12 cellular contexts compared by ENCODE assay signal in genomic region chr2:41722668-41723369, GRCh38.
A peak's percentile ranks its signal among the peaks of the same experiment; 100 is the strongest.
DNase-seq lines count a peak whose midpoint lies in the region; ATAC-seq and TF ChIP-seq lines count a peak whose summit lies in the region.
"Had no signal": no experiment of that assay in that cellular context is flagged by ENCODE, and none has a peak within 500 bp of the region (broad histone marks: within the 10 kb centered on the region; RNA-seq: fewer than 3 reads in every experiment).

No MANE protein-coding gene starts in this region.

- TF ChIP-seq CTCF in cardiac muscle cell (IDR thresholded peaks at IDR 0.05; ENCODE audit: low read depth, low read length), result no peak
- TF ChIP-seq CTCF in retinal pigment epithelial cell (conservative IDR thresholded peaks at IDR 0.05; ENCODE audit: low read depth, low read length), result no peak

- H3K9me3 ChIP-seq in SJCRH30 (replicated peaks), result no peaks in the 10 kb centered on the region
- H3K9me3 ChIP-seq in cardiac muscle cell (ENCODE audit: low read depth), result no peaks in the 10 kb centered on the region

- POLR2A ChIA-PET in activated CD4-positive, alpha-beta T cell treated with anti-CD3 and anti-CD28 coated beads for 36 hours (lab: Charles Lee), result no interaction called here

- H3K27me3 Mint-ChIP-seq in activated CD4-positive, alpha-beta T cell treated with anti-CD3 and anti-CD28 coated beads for 36 hours, result no peaks in the 10 kb centered on the region
- H3K27me3 Mint-ChIP-seq: T-helper 17 cell had no signal

- no peak for ATAC-seq in stimulated activated effector memory CD8-positive, alpha-beta T cell treated with anti-CD3 and anti-CD28 coated beads, Interleukin-12 subunit alpha, Interleukin-12 subunit beta, amount 100 ng/mL, for 72 hours
- ATAC-seq in activated CD4-positive, alpha-beta T cell treated with anti-CD3 and anti-CD28 coated beads for 36 hours, result no peak
- ATAC-seq: T-helper 17 cell had no signal

- intact Hi-C loops in activated CD4-positive, alpha-beta T cell treated with anti-CD3 and anti-CD28 coated beads for 36 hours (cut with DNase I, micrococcal nuclease), result no loop called here

- CTCF ChIA-PET in activated CD4-positive, alpha-beta T cell treated with anti-CD3 and anti-CD28 coated beads for 36 hours (lab: Charles Lee), result interaction anchor here (1.2 kb wide), 1 partner anchor 8 kb away, joined by 3 read pairs; no protein-coding TSS in a partner anchor

- no peak overlapping the region for H3K4me3 Mint-ChIP-seq in stimulated activated effector memory CD8-positive, alpha-beta T cell treated with anti-CD3 and anti-CD28 coated beads, Interleukin-12 subunit alpha, Interleukin-12 subunit beta, amount 100 ng/mL, for 72 hours
- no peak overlapping the region for H3K4me3 Mint-ChIP-seq in activated CD4-positive, alpha-beta T cell treated with anti-CD3 and anti-CD28 coated beads for 36 hours
- H3K4me3 Mint-ChIP-seq: H9, T-helper 17 cell had no signal

- H3K27ac Mint-ChIP-seq in stimulated activated effector memory CD8-positive, alpha-beta T cell treated with anti-CD3 and anti-CD28 coated beads, Interleukin-12 subunit alpha, Interleukin-12 subunit beta, amount 100 ng/mL, for 72 hours, result no peak overlapping the region
- no peak overlapping the region for H3K27ac Mint-ChIP-seq in activated CD4-positive, alpha-beta T cell treated with anti-CD3 and anti-CD28 coated beads for 36 hours
- H3K27ac Mint-ChIP-seq: H9, T-helper 17 cell had no signal

- peak overlapping the region; percentile 87 for H3K27ac ChIP-seq in SJCRH30
- peak overlapping the region; percentile 2 for H3K27ac ChIP-seq in cardiac muscle cell

- H3K36me3 ChIP-seq in SJCRH30 (no peaks in the 10 kb centered on the region), cardiac muscle cell (no peaks in the 10 kb centered on the region)

- H3K36me3 Mint-ChIP-seq in stimulated activated effector memory CD8-positive, alpha-beta T cell treated with anti-CD3 and anti-CD28 coated beads, Interleukin-12 subunit alpha, Interleukin-12 subunit beta, amount 100 ng/mL, for 72 hours, result no peaks in the 10 kb centered on the region
- H3K36me3 Mint-ChIP-seq in activated CD4-positive, alpha-beta T cell treated with anti-CD3 and anti-CD28 coated beads for 36 hours (ENCODE audit: low read depth), result no peaks in the 10 kb centered on the region

- H3K4me1 ChIP-seq in SJCRH30 (peaks cover 63% of the 10 kb centered on the region), cardiac muscle cell (ENCODE audit: low read depth) (peaks cover 10% of the 10 kb centered on the region)

- H3K9me3 Mint-ChIP-seq in stimulated activated effector memory CD8-positive, alpha-beta T cell treated with anti-CD3 and anti-CD28 coated beads, Interleukin-12 subunit alpha, Interleukin-12 subunit beta, amount 100 ng/mL, for 72 hours, result no peaks in the 10 kb centered on the region
- no peaks in the 10 kb centered on the region for H3K9me3 Mint-ChIP-seq in activated CD4-positive, alpha-beta T cell treated with anti-CD3 and anti-CD28 coated beads for 36 hours (ENCODE audit: low read depth)
- H3K9me3 Mint-ChIP-seq: H9 had no signal

- H3K27me3 ChIP-seq in SJCRH30, result no peaks in the 10 kb centered on the region
- no peaks in the 10 kb centered on the region for H3K27me3 ChIP-seq in cardiac muscle cell

- H3K4me3 ChIP-seq in SJCRH30, result peak overlapping the region; percentile 6
- no peak overlapping the region for H3K4me3 ChIP-seq in cardiac muscle cell
- H3K4me3 ChIP-seq in retinal pigment epithelial cell (ENCODE audit: low read length), result no peak overlapping the region

- DNase-seq in HPDE6-E6E7 (ENCODE audit: extremely low spot score) (peak; percentile 44), SJCRH30 (peak; percentile 67 to 81), cardiac muscle cell (ENCODE audit: low read depth in 1 of 2, low spot score in 1 of 2) (peak in 1 of 2 donors; percentile 48), retinal pigment epithelial cell (ENCODE audit: low read depth) (peak; percentile 11)
- DNase-seq in stimulated activated effector memory CD8-positive, alpha-beta T cell treated with anti-CD3 and anti-CD28 coated beads, Interleukin-12 subunit alpha, Interleukin-12 subunit beta, amount 100 ng/mL, for 72 hours (ENCODE audit: low spot score in 2 of 2), result no peak
- DNase-seq in stimulated activated CD4-positive, alpha-beta T cell treated with anti-CD3 and anti-CD28 coated beads, Interleukin-4, amount 100 ng/mL, for 4 hours, result no peak
- DNase-seq in stimulated activated naive CD4-positive, alpha-beta T cell treated with Interleukin-2 at 50 U/mL for 16 hours (lab: John Stamatoyannopoulos, UW), result no peak
- no peak for DNase-seq in activated CD4-positive, alpha-beta T cell treated with anti-CD3 and anti-CD28 coated beads for 36 hours
- DNase-seq: Calu3, H9, NCI-H446, T-helper 17 cell had no signal

- no peaks in the 10 kb centered on the region for H3K4me1 Mint-ChIP-seq in stimulated activated effector memory CD8-positive, alpha-beta T cell treated with anti-CD3 and anti-CD28 coated beads, Interleukin-12 subunit alpha, Interleukin-12 subunit beta, amount 100 ng/mL, for 72 hours
- H3K4me1 Mint-ChIP-seq in activated CD4-positive, alpha-beta T cell treated with anti-CD3 and anti-CD28 coated beads for 36 hours, result no peaks in the 10 kb centered on the region

Comparison
In these comparisons a context has a peak if more than half of its experiments do, and no peak if none do; other contexts are left out.
1. DNase-seq: peak in HPDE6-E6E7 (single experiment), SJCRH30 (2 of 2) and retinal pigment epithelial cell (single experiment); none in stimulated activated effector memory CD8-positive, alpha-beta T cell treated with anti-CD3 and anti-CD28 coated beads, Interleukin-12 subunit alpha, Interleukin-12 subunit beta, amount 100 ng/mL, for 72 hours (0 of 2), stimulated activated CD4-positive, alpha-beta T cell treated with anti-CD3 and anti-CD28 coated beads, Interleukin-4, amount 100 ng/mL, for 4 hours (0 of 2), stimulated activated naive CD4-positive, alpha-beta T cell treated with Interleukin-2 at 50 U/mL for 16 hours (single experiment) and activated CD4-positive, alpha-beta T cell treated with anti-CD3 and anti-CD28 coated beads for 36 hours (single experiment).